In genomic region chr3:148583793-148584192, GRCh38 we compare ENCODE assay signal across 8 cellular contexts.
"Had no signal": no experiment of that assay in that cellular context is flagged by ENCODE, and none has a peak within 500 bp of the region (broad histone marks: within the 10 kb centered on the region; RNA-seq: fewer than 3 reads in every experiment).

No MANE protein-coding gene starts in this region.

- H3K4me3 ChIP-seq: GM12878 had no signal

- ATAC-seq: GM12878 had no signal

- FAIRE-seq: G401.6, GM12878, GM12891, GM12892, GM18507, GM19239 had no signal

- DNase-seq: GDM1, GF-D8 had no signal
